10 cellular contexts compared by ENCODE assay signal in genomic region chr9:89536145-89536574, GRCh38. TPM values are rescaled to one million over a fixed set of nuclear protein-coding genes. Genes with fewer than 3 reads are reported as not detected.
DNase-seq lines count a peak whose midpoint lies in the region; ATAC-seq and TF ChIP-seq lines count a peak whose summit lies in the region.
"Had no signal": no experiment of that assay in that cellular context is flagged by ENCODE, and none has a peak within 500 bp of the region (broad histone marks: within the 10 kb centered on the region; RNA-seq: fewer than 3 reads in every experiment).

No MANE protein-coding gene starts in this region.

- TF ChIP-seq CTCF in CD14-positive monocyte (IDR thresholded peaks at IDR 0.05) (no peak), omental fat pad (IDR thresholded peaks at IDR 0.05) (no peak), PC-3 (conservative IDR thresholded peaks at IDR 0.05; ENCODE audit: low read depth, low read length) (no peak)

- no peak overlapping the region for H3K27ac ChIP-seq in PC-3 (ENCODE audit: low read length)

- peaks cover 66% of the 10 kb centered on the region for H3K4me1 Mint-ChIP-seq in CD14-positive monocyte
- H3K4me1 Mint-ChIP-seq in activated naive CD8-positive, alpha-beta T cell (ENCODE audit: low read depth), result peaks cover 94% of the 10 kb centered on the region

- POLR2A ChIA-PET in PC-3 (lab: Charles Lee; ENCODE audit: unreplicated experiment), result no interaction called here

- H3K4me1 ChIP-seq in PC-3 (ENCODE audit: insufficient read depth, low read length), result no peaks in the 10 kb centered on the region

- no peaks in the 10 kb centered on the region for H3K27me3 ChIP-seq in PC-3 (ENCODE audit: low read length)

- H3K27ac Mint-ChIP-seq in CD14-positive monocyte, result peak overlapping the region; percentile 83 to 95 (median 92)
- H3K27ac Mint-ChIP-seq in activated naive CD8-positive, alpha-beta T cell, result peak overlapping the region; percentile 90

- H3F3A ChIP-seq in PC-3 (ENCODE audit: low read length, unreplicated experiment), result no peaks in the 10 kb centered on the region

- no peaks in the 10 kb centered on the region for H3K36me3 ChIP-seq in PC-3 (ENCODE audit: low read depth, low read length)

- BruUV-seq in PC-3 (replicated peaks; lab: Mats Ljungman, UMichigan), result no TSS peak

- no peaks in the 10 kb centered on the region for H3K9me2 ChIP-seq in PC-3 (replicated peaks; ENCODE audit: low read length)

- H3K79me2 ChIP-seq in PC-3 (ENCODE audit: low read length), result no peaks in the 10 kb centered on the region

- peak overlapping the region in 1 of 2 donors; percentile 61 for H3K4me3 Mint-ChIP-seq in CD14-positive monocyte
- peak overlapping the region; percentile 81 for H3K4me3 Mint-ChIP-seq in activated naive CD8-positive, alpha-beta T cell

- H3K36me3 Mint-ChIP-seq in CD14-positive monocyte, result peaks cover 2 to 4% of the 10 kb centered on the region in 2 donors
- no peaks in the 10 kb centered on the region for H3K36me3 Mint-ChIP-seq in activated naive CD8-positive, alpha-beta T cell

- DNase-seq in CD14-positive monocyte (ENCODE audit: low spot score) (no peak), NCI-H524 treated with DMSO at 0.1 percent for 48 hours (lab: John Stamatoyannopoulos, UW) (no peak), omental fat pad (ENCODE audit: low spot score) (no peak), dermis blood vessel endothelial cell (no peak), PC-3 (no peak)
- DNase-seq: NCI-H226 had no signal

- no peak overlapping the region for H2AFZ ChIP-seq in PC-3 (ENCODE audit: low read length)

- CTCF ChIA-PET in PC-3 (lab: Charles Lee), result no interaction called here

- no peak overlapping the region for H3K4me3 ChIP-seq in PC-3 (ENCODE audit: low read length)
- H3K4me3 ChIP-seq: smooth muscle cell had no signal

- H3K9ac ChIP-seq in PC-3 (ENCODE audit: low read length), result no peak overlapping the region

- H3K9me3 ChIP-seq in PC-3 (ENCODE audit: low read length), result no peaks in the 10 kb centered on the region

- H4K20me1 ChIP-seq in PC-3 (ENCODE audit: low read length), result no peaks in the 10 kb centered on the region

- no peak overlapping the region for H3K4me2 ChIP-seq in PC-3 (ENCODE audit: low read length)
- H3K4me2 ChIP-seq: smooth muscle cell had no signal

- peaks cover 0 to 4% (median 0%) of the 10 kb centered on the region in 3 donors for H3K27me3 Mint-ChIP-seq in CD14-positive monocyte (ENCODE audit: low read depth in 3 of 3)
- no peaks in the 10 kb centered on the region for H3K27me3 Mint-ChIP-seq in activated naive CD8-positive, alpha-beta T cell

- intact Hi-C loops in CD14-positive monocyte (cut with micrococcal nuclease) (loop anchor here in 1 of 2 donors (10.0 kb wide), 1 partner anchor 211 kb away; no protein-coding TSS in a partner anchor), PC-3 (cut with micrococcal nuclease) (no loop called here)

- peak; percentile 61 for ATAC-seq in GM18907 (IDR thresholded peaks at IDR 0.05; ENCODE audit: unreplicated experiment)
- peak; percentile 44 for ATAC-seq in HG03565 (IDR thresholded peaks at IDR 0.05; ENCODE audit: unreplicated experiment)
- no peak for ATAC-seq in omental fat pad (ENCODE audit: low FRiP score)
- no peak for ATAC-seq in PC-3

- peaks cover 0 to 2% (median 0%) of the 10 kb centered on the region in 7 donors for H3K9me3 Mint-ChIP-seq in CD14-positive monocyte
- no peaks in the 10 kb centered on the region for H3K9me3 Mint-ChIP-seq in activated naive CD8-positive, alpha-beta T cell (ENCODE audit: low read depth)

RNA-seq across cellular contexts. Expression of gene SEMA4D, which starts 38.2 kb away (rescaled TPM):
- 10 to 100 TPM; 28.2 to 28.6 TPM for polyA plus RNA-seq in CD14-positive monocyte
- total RNA-seq in omental fat pad, result 10 to 100 TPM; 14.2 to 49.5 (median 18.3) TPM
- total RNA-seq in dermis blood vessel endothelial cell, result 2.9 and 8.1 TPM in 2 replicates
- 5.0 and 8.0 TPM in 2 replicates for total RNA-seq in PC-3 (2014; rRNA removed)

Comparison
In these comparisons a context has a peak if more than half of its experiments do, and no peak if none do; other contexts are left out.
1. ATAC-seq: peak in GM18907 (single experiment) and HG03565 (single experiment); none in omental fat pad (single experiment) and PC-3 (single experiment).